In the genomic region with DNA sequence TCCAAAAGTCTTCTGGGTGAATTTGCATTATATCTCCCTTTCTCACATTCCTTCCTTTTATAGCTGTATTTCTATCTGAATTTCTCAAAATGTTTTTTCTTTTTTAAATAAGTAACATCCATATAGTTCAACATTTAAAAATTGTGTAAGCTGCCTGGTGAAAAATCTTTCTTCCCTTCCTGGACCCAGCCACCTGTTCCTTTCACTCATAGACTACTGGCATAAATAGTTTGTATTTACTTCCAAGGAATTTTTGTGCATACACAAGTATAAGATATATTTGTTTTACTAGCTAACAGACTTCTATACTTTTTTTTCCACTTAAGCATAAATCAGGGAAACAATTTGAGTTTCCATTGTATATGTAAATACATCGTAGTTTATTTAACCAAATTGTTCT, we compare ENCODE assay signal across 29 cellular contexts.
"Had no signal": no experiment of that assay in that cellular context is flagged by ENCODE, and none has a peak within 500 bp of the region (broad histone marks: within the 10 kb centered on the region; RNA-seq: fewer than 3 reads in every experiment).

No MANE protein-coding gene starts in this region.

- H3K27ac ChIP-seq: adrenal gland, body of pancreas, brain microvascular endothelial cell, breast epithelium, VCaP had no signal

- H3K4me3 ChIP-seq: adrenal gland, body of pancreas, breast epithelium had no signal

- H3K4me1 ChIP-seq: adrenal gland, body of pancreas, breast epithelium had no signal

- H3K36me3 ChIP-seq: adrenal gland, breast epithelium had no signal

- H3K9me3 ChIP-seq: adrenal gland had no signal

- H3K27me3 ChIP-seq: adrenal gland, body of pancreas, brain microvascular endothelial cell, breast epithelium had no signal

- DNase-seq: activated B cell treated with CpG ODN at 0.5 μM for 24 hours; activated CD4-positive, alpha-beta memory T cell treated with anti-CD3 and anti-CD28 coated beads for 36 hours; activated CD4-positive, alpha-beta T cell treated with anti-CD3 and anti-CD28 coated beads for 4 hours; activated CD4-positive, alpha-beta T cell treated with anti-CD3 and anti-CD28 coated beads, Interleukin-2, amount 10 ng/mL, durations not matched to agents 24 days and 14 days; activated CD4-positive, alpha-beta T cell treated with anti-CD3 and anti-CD28 coated beads, Interleukin-2, amount 50 U/mL, for 1 hour; activated CD4-positive, alpha-beta T cell treated with anti-CD3 and anti-CD28 coated beads, Interleukin-2, amount 50 U/mL, for 4 hours; activated CD4-positive, CD25-positive, alpha-beta regulatory T cell treated with anti-CD3 and anti-CD28 coated beads, Interleukin-2, amount 50 U/mL, for 72 hours; activated CD8-positive, alpha-beta memory T cell treated with anti-CD3 and anti-CD28 coated beads, Interleukin-2, amount 50 U/mL, for 4 hours; activated CD8-positive, alpha-beta T cell treated with anti-CD3 and anti-CD28 coated beads for 36 hours; activated effector memory CD4-positive, alpha-beta T cell treated with anti-CD3 and anti-CD28 coated beads, Interleukin-2, amount 50 U/mL, for 16 hours; activated gamma-delta T cell treated with Interleukin-2 at 50 U/mL for 16 hours; activated naive CD4-positive, alpha-beta T cell; activated naive CD4-positive, alpha-beta T cell treated with anti-CD3 and anti-CD28 coated beads for 36 hours; activated naive CD4-positive, alpha-beta T cell treated with anti-CD3 and anti-CD28 coated beads, Interleukin-2, amount 50 U/mL, for 16 hours; activated naive CD8-positive, alpha-beta T cell treated with anti-CD3 and anti-CD28 coated beads for 36 hours; activated T-cell treated with anti-CD3 and anti-CD28 coated beads for 4 hours; activated T-cell treated with anti-CD3 and anti-CD28 coated beads, Interleukin-2, amount 50 U/mL, for 1 hour; activated T-cell treated with anti-CD3 and anti-CD28 coated beads, Interleukin-2, amount 50 U/mL, for 4 hours; activated T-cell treated with anti-CD3 and anti-CD28 coated beads, Interleukin-2, amount 50 U/mL, for 72 hours; adrenal gland; amniotic stem cell; aorta; body of pancreas; brain microvascular endothelial cell; cerebellar nuclear complex; T-cell; T-helper 17 cell had no signal
